In the genomic region with DNA sequence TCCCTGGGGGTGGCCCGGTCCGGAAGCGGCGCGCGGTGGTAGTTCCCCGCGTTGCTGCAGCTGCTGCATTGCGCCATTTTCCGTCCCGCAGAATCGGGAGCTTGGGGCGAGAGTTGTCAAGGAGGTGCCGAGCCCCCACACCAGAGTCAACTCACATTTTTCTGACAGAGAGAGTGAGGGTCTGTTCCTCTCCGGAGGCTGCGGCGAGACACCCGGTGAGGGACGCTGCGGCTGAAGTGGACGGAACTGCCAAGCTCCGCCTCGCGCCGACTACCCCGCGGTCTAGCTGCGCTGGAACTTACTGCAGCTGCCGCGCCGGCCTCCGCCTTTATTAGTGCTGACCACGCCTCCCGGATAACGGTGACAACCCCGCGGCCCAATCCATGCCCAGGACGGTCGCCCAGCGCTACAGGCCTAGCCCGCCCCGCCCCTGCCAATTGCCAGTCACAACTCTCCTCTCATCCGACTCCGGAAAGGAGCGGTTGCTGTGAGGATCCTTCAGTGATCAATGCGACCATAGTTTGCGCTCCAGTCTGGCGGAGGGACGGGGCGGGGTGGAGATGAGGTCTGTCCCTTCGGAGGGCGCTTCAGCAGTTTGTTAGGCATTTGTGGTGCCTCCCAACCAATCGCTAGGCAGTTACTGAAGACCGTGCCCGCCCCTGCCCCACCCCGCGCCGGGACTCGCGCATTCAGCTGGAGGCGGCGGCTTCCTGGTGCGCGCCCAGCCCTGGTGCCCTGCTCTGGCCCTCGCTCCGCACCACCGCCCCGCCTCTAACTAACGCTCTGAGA, we compare ENCODE assay signal across 8 cellular contexts. TPM values are rescaled to one million over a fixed set of nuclear protein-coding genes. Genes with fewer than 3 reads are reported as not detected.
DNase-seq lines count a peak whose midpoint lies in the region; ATAC-seq and TF ChIP-seq lines count a peak whose summit lies in the region.

Gene VAMP1 (minus strand): TSS at position 303 of the 789 bp plus-strand sequence. CDS start 146 bp downstream, at position 157.

- CTCF ChIA-PET in activated naive CD4-positive, alpha-beta T cell treated with anti-CD3 and anti-CD28 coated beads for 36 hours (lab: Charles Lee): interaction anchor here (0.6 to 4.2 kb wide), 10 partner anchors 10 to 139 kb away, joined by 3 to 21 read pairs (median 4); partner anchors contain the start of genes CD27 and MRPL51

- H3K4me1 ChIP-seq in gastroesophageal sphincter (peaks cover 0 to 50% (median 4%) of the 10 kb centered on the region in 3 donors), suprapubic skin (peaks cover 35% of the 10 kb centered on the region)

- 0 to 1% methylated on average over 1 to 14 of the region's 69 CpGs for WGBS in gastroesophageal sphincter (ENCODE audit: low coverage in 1 of 2), 2 donors
- WGBS in suprapubic skin: 1% methylated on average over 31 of the region's 69 CpGs

- H3K36me3 Mint-ChIP-seq in activated naive CD4-positive, alpha-beta T cell treated with anti-CD3 and anti-CD28 coated beads for 36 hours (ENCODE audit: low read depth): peaks cover 36% of the 10 kb centered on the region

- H3K36me3 ChIP-seq in gastroesophageal sphincter (peaks cover 0 to 10% of the 10 kb centered on the region in 2 donors), suprapubic skin (peaks cover 10% of the 10 kb centered on the region)

- H3K27ac ChIP-seq in gastroesophageal sphincter: peak within 1 kb of the TSS; percentile 70 to 93 (median 84)
- H3K27ac ChIP-seq in suprapubic skin: peak within 1 kb of the TSS; percentile 76

- TF ChIP-seq CTCF in HFF-Myc (IDR thresholded peaks at IDR 0.05; ENCODE audit: low read depth, low read length, missing control alignments) (no peak), gastroesophageal sphincter (IDR thresholded peaks at IDR 0.05) (peak in 2 of 4 experiments; percentile 16 to 51), suprapubic skin (IDR thresholded peaks at IDR 0.05) (peak in 1 of 2 donors; percentile 15)

- H3K27ac Mint-ChIP-seq in activated naive CD4-positive, alpha-beta T cell treated with anti-CD3 and anti-CD28 coated beads for 36 hours: peak within 1 kb of the TSS; percentile 90

- no peak for TF ChIP-seq EP300 in gastroesophageal sphincter (IDR thresholded peaks at IDR 0.05)
- TF ChIP-seq EP300 in suprapubic skin (IDR thresholded peaks at IDR 0.05): no peak

- peaks cover 53% of the 10 kb centered on the region for H3K4me1 Mint-ChIP-seq in activated naive CD4-positive, alpha-beta T cell treated with anti-CD3 and anti-CD28 coated beads for 36 hours (ENCODE audit: low read depth)

- H3K4me3 ChIP-seq in HFF-Myc (replicated peaks; ENCODE audit: low read depth, low read length) (peak within 1 kb of the TSS; percentile 55), gastroesophageal sphincter (peak within 1 kb of the TSS; percentile 61 to 63), suprapubic skin (peak within 1 kb of the TSS; percentile 53)

- intact Hi-C loops in activated naive CD4-positive, alpha-beta T cell treated with anti-CD3 and anti-CD28 coated beads for 36 hours (cut with micrococcal nuclease): loop anchor here (1.0 to 5.0 kb wide), 5 partner anchors 8 to 382 kb away; partner anchors contain the start of genes CDCA3, MRPL51 and USP5

- H3K9me3 ChIP-seq in gastroesophageal sphincter: no peaks in the 10 kb centered on the region
- H3K9me3 ChIP-seq in suprapubic skin: no peaks in the 10 kb centered on the region

- no peaks in the 10 kb centered on the region for H3K9me3 Mint-ChIP-seq in activated naive CD4-positive, alpha-beta T cell treated with anti-CD3 and anti-CD28 coated beads for 36 hours

- DNase-seq in GM03348 (ENCODE audit: low spot score) (peak; percentile 97), HFF-Myc (ENCODE audit: extremely low read depth, low read depth) (peak; percentile 87), NAMALWA (ENCODE audit: low spot score) (peak; percentile 98), SK-N-DZ (ENCODE audit: low spot score) (peak; percentile 98), non-pigmented ciliary epithelial cell (ENCODE audit: low read depth) (peak; percentile 73), suprapubic skin (ENCODE audit: low spot score in 2 of 2) (peak; percentile 99 to 100)
- peak; percentile 99 for DNase-seq in activated naive CD4-positive, alpha-beta T cell treated with anti-CD3 and anti-CD28 coated beads for 36 hours

- peak; percentile 99 for TF ChIP-seq POLR2A in gastroesophageal sphincter (IDR thresholded peaks at IDR 0.05)
- peak; percentile 95 to 99 for TF ChIP-seq POLR2A in suprapubic skin (IDR thresholded peaks at IDR 0.05)

- peak within 1 kb of the TSS; percentile 91 for H3K4me3 Mint-ChIP-seq in activated naive CD4-positive, alpha-beta T cell treated with anti-CD3 and anti-CD28 coated beads for 36 hours

- ATAC-seq in gastroesophageal sphincter: peak; percentile 96

- no peaks in the 10 kb centered on the region for H3K27me3 Mint-ChIP-seq in activated naive CD4-positive, alpha-beta T cell treated with anti-CD3 and anti-CD28 coated beads for 36 hours (ENCODE audit: low read depth)

- H3K27me3 ChIP-seq in gastroesophageal sphincter (no peaks in the 10 kb centered on the region), suprapubic skin (no peaks in the 10 kb centered on the region)

RNA-seq across cellular contexts. Expression of gene VAMP1, which starts in this region (rescaled TPM):
- 4.7 and 4.8 TPM in 2 replicates for polyA plus RNA-seq in SK-N-DZ (2014; cell fraction: cytosol; rRNA removed)
- 33.8 and 42.5 TPM in 2 replicates for polyA plus RNA-seq in SK-N-DZ (2014; cell fraction: nucleus; rRNA removed)
- 10 to 100 TPM; 31.9 to 33.5 TPM for total RNA-seq in activated naive CD4-positive, alpha-beta T cell treated with anti-CD3 and anti-CD28 coated beads for 36 hours
- 10 to 100 TPM; 10.5 to 45.5 (median 17.9) TPM for total RNA-seq in gastroesophageal sphincter
- 1 to 10 TPM; 2.1 to 5.4 (median 3.7) TPM for total RNA-seq in suprapubic skin

Comparison
In these comparisons a context has a peak if more than half of its experiments do, and no peak if none do; other contexts are left out.
1. Peak in every context shown above with its lines: DNase-seq, ATAC-seq, H3K4me3 ChIP-seq and H3K27ac ChIP-seq.